In the genomic region with DNA sequence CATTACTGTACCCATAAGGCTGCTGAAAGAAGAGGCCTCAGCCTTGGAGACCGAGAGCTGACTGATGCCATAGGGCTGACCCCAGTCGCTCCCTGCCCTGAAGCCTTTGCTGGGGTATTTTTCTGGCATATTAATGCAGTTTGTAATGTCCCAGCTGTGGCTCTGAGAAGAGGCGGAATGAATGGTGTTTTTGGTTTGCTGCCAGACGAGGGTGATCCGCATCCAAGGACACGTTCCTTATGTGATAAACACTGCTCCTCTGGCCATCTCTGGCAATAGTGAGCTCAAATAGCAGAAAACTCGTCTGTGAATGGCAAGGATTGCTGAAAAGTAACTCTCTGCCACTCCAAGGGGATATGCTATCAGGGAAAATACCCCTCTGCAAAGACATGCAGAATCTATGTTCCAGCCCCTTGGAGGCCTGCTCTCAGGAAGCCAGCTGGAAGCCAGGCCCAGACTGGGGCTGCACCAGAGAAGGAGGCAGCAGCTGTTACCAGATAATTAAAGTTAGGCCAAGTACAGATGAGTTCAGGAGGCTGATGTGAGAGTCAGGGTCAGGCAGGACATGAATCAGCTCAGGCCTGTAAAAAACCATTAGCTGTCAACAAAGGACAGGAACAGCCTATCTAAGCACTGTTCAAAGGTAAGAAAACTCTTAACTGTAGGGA, we compare ENCODE assay signal across 9 cellular contexts. TPM values are rescaled to one million over a fixed set of nuclear protein-coding genes. Genes with fewer than 3 reads are reported as not detected.
A peak's percentile ranks its signal among the peaks of the same experiment; 100 is the strongest.
DNase-seq lines count a peak whose midpoint lies in the region; ATAC-seq and TF ChIP-seq lines count a peak whose summit lies in the region.
"Had no signal": no experiment of that assay in that cellular context is flagged by ENCODE, and none has a peak within 500 bp of the region (broad histone marks: within the 10 kb centered on the region; RNA-seq: fewer than 3 reads in every experiment).

No MANE protein-coding gene starts in this region.

- TF ChIP-seq POLR2A in right lobe of liver (IDR thresholded peaks at IDR 0.05): no peak

- no peak for TF ChIP-seq CTCF in Loucy (conservative IDR thresholded peaks at IDR 0.05; ENCODE audit: low read length)
- no peak for TF ChIP-seq CTCF in cardiac fibroblast (IDR thresholded peaks at IDR 0.05; ENCODE audit: low read depth, low read length)
- no peak for TF ChIP-seq CTCF in right lobe of liver (IDR thresholded peaks at IDR 0.05)

- H2AFZ ChIP-seq in Loucy (ENCODE audit: low read length): peak overlapping the region; percentile 38

- ATAC-seq in right lobe of liver (peak; percentile 23 to 68 (median 46)), GM21390 (IDR thresholded peaks at IDR 0.05; ENCODE audit: unreplicated experiment) (no peak), HG03139 (IDR thresholded peaks at IDR 0.05; ENCODE audit: unreplicated experiment) (no peak)

- H3K9me3 ChIP-seq in Loucy (ENCODE audit: insufficient read depth, low read depth, low read length): no peaks in the 10 kb centered on the region
- H3K9me3 ChIP-seq in right lobe of liver: no peaks in the 10 kb centered on the region
- H3K9me3 ChIP-seq in subcutaneous abdominal adipose tissue (ENCODE audit: control insufficient read depth in 5 of 5, low read length in 5 of 5): no peaks in the 10 kb centered on the region

- 53% methylated on average over 6 of the region's 7 CpGs for WGBS in right lobe of liver (ENCODE audit: insufficient coverage, low coverage, low lambda C conversion rate, missing lambda C conversion rate)

- H3K4me3 ChIP-seq in Loucy (ENCODE audit: low read length, poor library complexity, severe bottlenecking): no peak overlapping the region
- H3K4me3 ChIP-seq in cardiac fibroblast (replicated peaks in 1 of 2; ENCODE audit: low read depth in 2 of 2, low read length in 2 of 2): no peak overlapping the region
- H3K4me3 ChIP-seq in right lobe of liver: no peak overlapping the region
- H3K4me3 ChIP-seq in subcutaneous abdominal adipose tissue (ENCODE audit: low read depth in 1 of 5, low read length in 5 of 5): no peak overlapping the region

- DNase-seq in cardiac fibroblast (ENCODE audit: low read depth in 2 of 2) (peak; percentile 64 to 84), right lobe of liver (no peak), SIG-M5 (lab: John Stamatoyannopoulos, UW) (no peak), COLO668 (lab: John Stamatoyannopoulos, UW; ENCODE audit: unreplicated experiment) (no peak)
- DNase-seq: stimulated activated CD4-positive, alpha-beta T cell treated with anti-CD3 and anti-CD28 coated beads, Interleukin-4, amount 100 ng/mL, for 24 hours had no signal

- H3K27ac ChIP-seq in right lobe of liver: peak overlapping the region in 2 of 3 donors; percentile 6 to 61
- H3K27ac ChIP-seq in subcutaneous abdominal adipose tissue (ENCODE audit: low read depth, low read length): peak overlapping the region; percentile 13

- no peaks in the 10 kb centered on the region for H4K20me1 ChIP-seq in Loucy (ENCODE audit: insufficient read depth, low read length, poor library complexity, severe bottlenecking)

- no peaks in the 10 kb centered on the region for H3K36me3 ChIP-seq in Loucy (ENCODE audit: insufficient read depth, low read length)
- H3K36me3 ChIP-seq in right lobe of liver: no peaks in the 10 kb centered on the region
- no peaks in the 10 kb centered on the region for H3K36me3 ChIP-seq in subcutaneous abdominal adipose tissue (ENCODE audit: control insufficient read depth in 5 of 5, insufficient read depth in 5 of 5, low read length in 5 of 5)

- H3K27me3 ChIP-seq in Loucy (ENCODE audit: insufficient read depth, low read length, poor library complexity, severe bottlenecking): no peaks in the 10 kb centered on the region
- no peaks in the 10 kb centered on the region for H3K27me3 ChIP-seq in right lobe of liver
- peaks cover 0 to 2% (median 0%) of the 10 kb centered on the region in 5 donors for H3K27me3 ChIP-seq in subcutaneous abdominal adipose tissue (ENCODE audit: control insufficient read depth in 5 of 5, insufficient read depth in 4 of 5, low read length in 5 of 5)

- peaks cover 45% of the 10 kb centered on the region for H3K4me1 ChIP-seq in Loucy (ENCODE audit: insufficient read depth, low read length, poor library complexity, severe bottlenecking)
- peaks cover 0 to 34% (median 14%) of the 10 kb centered on the region in 4 donors for H3K4me1 ChIP-seq in right lobe of liver
- H3K4me1 ChIP-seq in subcutaneous abdominal adipose tissue (ENCODE audit: control insufficient read depth in 5 of 5, insufficient read depth in 5 of 5, low read length in 5 of 5): peaks cover 0 to 37% (median 16%) of the 10 kb centered on the region in 5 donors

- no peaks in the 10 kb centered on the region for H3K79me2 ChIP-seq in Loucy (ENCODE audit: insufficient read depth, low read length)

- intact Hi-C loops in right lobe of liver (cut with DNase I): no loop called here

- H3K9ac ChIP-seq in Loucy (ENCODE audit: low read depth, low read length, poor library complexity, severe bottlenecking) (peak overlapping the region; percentile 16), subcutaneous abdominal adipose tissue (ENCODE audit: low read length in 5 of 5) (peak overlapping the region in 2 of 5 donors; percentile 7 to 21)

- no peaks in the 10 kb centered on the region for H3K9me2 ChIP-seq in Loucy (replicated peaks; ENCODE audit: low read depth, low read length)

- H3F3A ChIP-seq in Loucy (ENCODE audit: low read depth): 0 out of 2 replicates have a peak, but pooled peaks cover 4% of the 10 kb centered on the region

- peak overlapping the region; percentile 11 for H3K4me2 ChIP-seq in Loucy (ENCODE audit: low read depth, low read length, poor library complexity, severe bottlenecking)

RNA-seq across cellular contexts. Expression of gene KLHL6, which starts 28.9 kb away (rescaled TPM):
- total RNA-seq in right lobe of liver: 1 to 10 TPM in 4 of 6 experiments, under 1 TPM in 2; 0.59 to 2.7 (median 1.6) TPM

RNA-seq across cellular contexts. Expression of gene KLHL24, which starts 51.0 kb away (rescaled TPM):
- total RNA-seq in right lobe of liver: 10 to 100 TPM; 26.3 to 43.9 (median 32.0) TPM

Comparison
In these comparisons a context has a peak if more than half of its experiments do, and no peak if none do; other contexts are left out.
1. DNase-seq: peak in cardiac fibroblast (2 of 2); none in right lobe of liver (0 of 3), SIG-M5 (single experiment) and COLO668 (single experiment).
2. ATAC-seq: peak in right lobe of liver (4 of 4); none in GM21390 (single experiment) and HG03139 (single experiment).